Comparison of ENCODE assay signal across 1 cellular context in genomic region chr9:129676970-129677369, GRCh38.
TF ChIP-seq lines count a peak whose summit lies in the region.

No MANE protein-coding gene starts in this region.

TF ChIP-seq in H1, 55 proteins besides CTCF, POLR2A, EP300 and RAD21:
- TF ChIP-seq SRF (IDR thresholded peaks at IDR 0.05; ENCODE audit: low read depth, low read length) (no peak), NANOG (IDR thresholded peaks at IDR 0.05; ENCODE audit: insufficient read depth, low read depth, low read length, poor library complexity, severe bottlenecking) (no peak), EZH2 (IDR thresholded peaks at IDR 0.05; ENCODE audit: low read depth, low read length, severe bottlenecking) (no peak), TAF1 (IDR thresholded peaks at IDR 0.05; ENCODE audit: low read depth, low read length) (no peak), ATF3 (IDR thresholded peaks at IDR 0.05; ENCODE audit: insufficient read depth, low read depth, low read length) (no peak), BACH1 (IDR thresholded peaks at IDR 0.05; ENCODE audit: low read length) (no peak), MAFK (IDR thresholded peaks at IDR 0.05; ENCODE audit: low read depth, low read length) (no peak), SIRT6 (IDR thresholded peaks at IDR 0.05; ENCODE audit: low read length) (no peak), TAF7 (optimal IDR thresholded peaks at IDR 0.05; ENCODE audit: borderline replicate concordance, low read depth, low read length) (no peak), GTF2F1 (IDR thresholded peaks at IDR 0.05; ENCODE audit: borderline replicate concordance, low read depth, low read length) (no peak), RNF2 (IDR thresholded peaks at IDR 0.05; ENCODE audit: borderline replicate concordance, low read depth, low read length, missing control alignments, poor library complexity, severe bottlenecking) (no peak), EGR1 (IDR thresholded peaks at IDR 0.05; ENCODE audit: borderline replicate concordance, low read depth, low read length) (no peak), BCL11A (IDR thresholded peaks at IDR 0.05; ENCODE audit: low read depth in 2 of 2, low read length in 2 of 2) (no peak)
